Comparison of ENCODE assay signal across 1 cellular context in the genomic region with DNA sequence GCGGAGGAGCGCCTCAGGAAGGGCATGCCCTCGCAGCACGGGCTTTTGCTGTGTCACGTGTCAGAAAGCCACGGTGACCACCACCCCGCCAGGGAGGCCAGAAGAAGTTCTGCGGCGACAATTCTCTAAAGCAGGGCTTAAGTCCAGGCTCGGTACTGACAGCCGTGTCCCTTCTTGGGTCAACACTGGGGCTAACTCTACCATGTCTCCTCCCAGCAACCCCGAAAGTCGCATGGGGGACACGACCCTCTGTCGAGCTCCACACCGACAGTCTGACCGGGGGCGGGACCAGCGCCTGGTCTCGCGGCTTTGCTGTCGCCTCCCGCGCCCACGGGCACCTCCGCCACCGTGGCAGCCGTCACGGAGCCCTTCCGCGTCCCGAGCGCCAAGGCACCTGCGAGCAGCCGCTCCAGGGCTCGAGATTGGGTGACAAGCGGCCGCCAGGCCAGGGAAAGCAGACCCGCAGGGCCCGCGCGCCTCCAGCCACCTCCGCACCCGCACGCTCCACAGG.
A peak's percentile ranks its signal among the peaks of the same experiment; 100 is the strongest.
TF ChIP-seq lines count a peak whose summit lies in the region.

No MANE protein-coding gene starts in this region.

TF ChIP-seq in HepG2, 621 proteins besides CTCF, POLR2A, EP300 and RAD21 (continued from another document and continues in another):
- TF ChIP-seq, protein P1, sequence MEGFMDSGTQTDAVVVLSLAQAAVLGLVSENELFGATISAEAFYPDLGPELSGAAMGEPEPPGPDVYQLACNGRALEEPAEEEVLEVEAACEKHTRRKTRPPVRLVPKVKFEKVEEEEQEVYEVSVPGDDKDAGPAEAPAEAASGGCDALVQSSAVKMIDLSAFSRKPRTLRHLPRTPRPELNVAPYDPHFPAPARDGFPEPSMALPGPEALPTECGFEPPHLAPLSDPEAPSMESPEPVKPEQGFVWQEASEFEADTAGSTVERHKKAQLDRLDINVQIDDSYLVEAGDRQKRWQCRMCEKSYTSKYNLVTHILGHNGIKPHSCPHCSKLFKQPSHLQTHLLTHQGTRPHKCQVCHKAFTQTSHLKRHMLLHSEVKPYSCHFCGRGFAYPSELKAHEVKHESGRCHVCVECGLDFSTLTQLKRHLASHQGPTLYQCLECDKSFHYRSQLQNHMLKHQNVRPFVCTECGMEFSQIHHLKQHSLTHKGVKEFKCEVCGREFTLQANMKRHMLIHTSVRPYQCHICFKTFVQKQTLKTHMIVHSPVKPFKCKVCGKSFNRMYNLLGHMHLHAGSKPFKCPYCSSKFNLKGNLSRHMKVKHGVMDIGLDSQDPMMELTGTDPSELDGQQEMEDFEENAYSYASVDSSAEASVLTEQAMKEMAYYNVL (CRISPR knock-in tag; IDR thresholded peaks at IDR 0.05; ENCODE audit: borderline replicate concordance) = no peak
- no peak for TF ChIP-seq ZNF326 (CRISPR knock-in tag; IDR thresholded peaks at IDR 0.05; ENCODE audit: borderline replicate concordance)
- TF ChIP-seq ZNF543 (CRISPR knock-in tag; IDR thresholded peaks at IDR 0.05) = peak; percentile 85; the same call in 1 of the 2 replicates
- TF ChIP-seq ZNF672 (CRISPR knock-in tag; IDR thresholded peaks at IDR 0.05) = no peak
- TF ChIP-seq, protein P2, sequence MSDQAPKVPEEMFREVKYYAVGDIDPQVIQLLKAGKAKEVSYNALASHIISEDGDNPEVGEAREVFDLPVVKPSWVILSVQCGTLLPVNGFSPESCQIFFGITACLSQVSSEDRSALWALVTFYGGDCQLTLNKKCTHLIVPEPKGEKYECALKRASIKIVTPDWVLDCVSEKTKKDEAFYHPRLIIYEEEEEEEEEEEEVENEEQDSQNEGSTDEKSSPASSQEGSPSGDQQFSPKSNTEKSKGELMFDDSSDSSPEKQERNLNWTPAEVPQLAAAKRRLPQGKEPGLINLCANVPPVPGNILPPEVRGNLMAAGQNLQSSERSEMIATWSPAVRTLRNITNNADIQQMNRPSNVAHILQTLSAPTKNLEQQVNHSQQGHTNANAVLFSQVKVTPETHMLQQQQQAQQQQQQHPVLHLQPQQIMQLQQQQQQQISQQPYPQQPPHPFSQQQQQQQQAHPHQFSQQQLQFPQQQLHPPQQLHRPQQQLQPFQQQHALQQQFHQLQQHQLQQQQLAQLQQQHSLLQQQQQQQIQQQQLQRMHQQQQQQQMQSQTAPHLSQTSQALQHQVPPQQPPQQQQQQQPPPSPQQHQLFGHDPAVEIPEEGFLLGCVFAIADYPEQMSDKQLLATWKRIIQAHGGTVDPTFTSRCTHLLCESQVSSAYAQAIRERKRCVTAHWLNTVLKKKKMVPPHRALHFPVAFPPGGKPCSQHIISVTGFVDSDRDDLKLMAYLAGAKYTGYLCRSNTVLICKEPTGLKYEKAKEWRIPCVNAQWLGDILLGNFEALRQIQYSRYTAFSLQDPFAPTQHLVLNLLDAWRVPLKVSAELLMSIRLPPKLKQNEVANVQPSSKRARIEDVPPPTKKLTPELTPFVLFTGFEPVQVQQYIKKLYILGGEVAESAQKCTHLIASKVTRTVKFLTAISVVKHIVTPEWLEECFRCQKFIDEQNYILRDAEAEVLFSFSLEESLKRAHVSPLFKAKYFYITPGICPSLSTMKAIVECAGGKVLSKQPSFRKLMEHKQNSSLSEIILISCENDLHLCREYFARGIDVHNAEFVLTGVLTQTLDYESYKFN (CRISPR knock-in tag; conservative IDR thresholded peaks at IDR 0.05) = no peak
- TF ChIP-seq ZBTB3 (CRISPR knock-in tag; IDR thresholded peaks at IDR 0.05; ENCODE audit: borderline replicate concordance, low read depth) = peak; percentile 22; the same call in 1 of the 2 replicates
- no peak for TF ChIP-seq NPAS2 (CRISPR knock-in tag; IDR thresholded peaks at IDR 0.05; ENCODE audit: borderline replicate concordance)
- no peak for TF ChIP-seq ZNF674 (CRISPR knock-in tag; IDR thresholded peaks at IDR 0.05; ENCODE audit: low read depth)
- TF ChIP-seq, protein P3, sequence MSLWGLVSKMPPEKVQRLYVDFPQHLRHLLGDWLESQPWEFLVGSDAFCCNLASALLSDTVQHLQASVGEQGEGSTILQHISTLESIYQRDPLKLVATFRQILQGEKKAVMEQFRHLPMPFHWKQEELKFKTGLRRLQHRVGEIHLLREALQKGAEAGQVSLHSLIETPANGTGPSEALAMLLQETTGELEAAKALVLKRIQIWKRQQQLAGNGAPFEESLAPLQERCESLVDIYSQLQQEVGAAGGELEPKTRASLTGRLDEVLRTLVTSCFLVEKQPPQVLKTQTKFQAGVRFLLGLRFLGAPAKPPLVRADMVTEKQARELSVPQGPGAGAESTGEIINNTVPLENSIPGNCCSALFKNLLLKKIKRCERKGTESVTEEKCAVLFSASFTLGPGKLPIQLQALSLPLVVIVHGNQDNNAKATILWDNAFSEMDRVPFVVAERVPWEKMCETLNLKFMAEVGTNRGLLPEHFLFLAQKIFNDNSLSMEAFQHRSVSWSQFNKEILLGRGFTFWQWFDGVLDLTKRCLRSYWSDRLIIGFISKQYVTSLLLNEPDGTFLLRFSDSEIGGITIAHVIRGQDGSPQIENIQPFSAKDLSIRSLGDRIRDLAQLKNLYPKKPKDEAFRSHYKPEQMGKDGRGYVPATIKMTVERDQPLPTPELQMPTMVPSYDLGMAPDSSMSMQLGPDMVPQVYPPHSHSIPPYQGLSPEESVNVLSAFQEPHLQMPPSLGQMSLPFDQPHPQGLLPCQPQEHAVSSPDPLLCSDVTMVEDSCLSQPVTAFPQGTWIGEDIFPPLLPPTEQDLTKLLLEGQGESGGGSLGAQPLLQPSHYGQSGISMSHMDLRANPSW (CRISPR knock-in tag; IDR thresholded peaks at IDR 0.05; ENCODE audit: borderline replicate concordance) = no peak
- TF ChIP-seq ZBTB20 (CRISPR knock-in tag; IDR thresholded peaks at IDR 0.05; ENCODE audit: borderline replicate concordance, low read depth) = peak; percentile 12; the same call in 1 of the 2 replicates
- TF ChIP-seq HNRNPH1 (optimal IDR thresholded peaks at IDR 0.05; ENCODE audit: low read depth, low read length) = no peak
- TF ChIP-seq ZSCAN12 (CRISPR knock-in tag; IDR thresholded peaks at IDR 0.05) = no peak
- no peak; the same call in 1 of the 2 replicates for TF ChIP-seq GPN1 (CRISPR knock-in tag; IDR thresholded peaks at IDR 0.05; ENCODE audit: borderline replicate concordance)
- TF ChIP-seq, protein P4, sequence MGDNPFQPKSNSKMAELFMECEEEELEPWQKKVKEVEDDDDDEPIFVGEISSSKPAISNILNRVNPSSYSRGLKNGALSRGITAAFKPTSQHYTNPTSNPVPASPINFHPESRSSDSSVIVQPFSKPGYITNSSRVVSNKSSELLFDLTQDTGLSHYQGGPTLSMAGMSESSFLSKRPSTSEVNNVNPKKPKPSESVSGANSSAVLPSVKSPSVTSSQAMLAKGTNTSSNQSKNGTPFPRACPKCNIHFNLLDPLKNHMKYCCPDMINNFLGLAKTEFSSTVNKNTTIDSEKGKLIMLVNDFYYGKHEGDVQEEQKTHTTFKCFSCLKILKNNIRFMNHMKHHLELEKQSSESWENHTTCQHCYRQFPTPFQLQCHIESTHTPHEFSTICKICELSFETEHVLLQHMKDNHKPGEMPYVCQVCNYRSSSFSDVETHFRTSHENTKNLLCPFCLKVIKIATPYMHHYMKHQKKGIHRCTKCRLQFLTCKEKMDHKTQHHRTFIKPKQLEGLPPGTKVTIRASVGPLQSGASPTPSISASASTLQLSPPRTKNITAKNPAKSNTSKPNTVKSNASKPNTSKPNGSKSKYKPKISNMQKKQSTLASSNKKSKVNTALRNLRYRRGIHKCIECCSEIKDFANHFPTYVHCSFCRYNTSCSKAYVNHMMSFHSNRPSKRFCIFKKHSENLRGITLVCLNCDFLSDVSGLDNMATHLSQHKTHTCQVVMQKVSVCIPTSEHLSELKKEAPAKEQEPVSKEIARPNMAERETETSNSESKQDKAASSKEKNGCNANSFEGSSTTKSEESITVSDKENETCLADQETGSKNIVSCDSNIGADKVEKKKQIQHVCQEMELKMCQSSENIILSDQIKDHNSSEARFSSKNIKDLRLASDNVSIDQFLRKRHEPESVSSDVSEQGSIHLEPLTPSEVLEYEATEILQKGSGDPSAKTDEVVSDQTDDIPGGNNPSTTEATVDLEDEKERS (CRISPR knock-in tag; IDR thresholded peaks at IDR 0.05) = no peak
- TF ChIP-seq ZNF883 (CRISPR knock-in tag; IDR thresholded peaks at IDR 0.05; ENCODE audit: not compliant biosample characterization) = no peak
- TF ChIP-seq TBX3 (IDR thresholded peaks at IDR 0.05; ENCODE audit: borderline replicate concordance) = no peak
- TF ChIP-seq ZNF205 (CRISPR knock-in tag; IDR thresholded peaks at IDR 0.05) = no peak
- no peak for TF ChIP-seq TBL1XR1 (IDR thresholded peaks at IDR 0.05; ENCODE audit: borderline replicate concordance, low read length, partially characterized antibody)
- TF ChIP-seq ZNF260 (CRISPR knock-in tag; IDR thresholded peaks at IDR 0.05; ENCODE audit: borderline replicate concordance, low read depth) = no peak
- TF ChIP-seq, protein P5, sequence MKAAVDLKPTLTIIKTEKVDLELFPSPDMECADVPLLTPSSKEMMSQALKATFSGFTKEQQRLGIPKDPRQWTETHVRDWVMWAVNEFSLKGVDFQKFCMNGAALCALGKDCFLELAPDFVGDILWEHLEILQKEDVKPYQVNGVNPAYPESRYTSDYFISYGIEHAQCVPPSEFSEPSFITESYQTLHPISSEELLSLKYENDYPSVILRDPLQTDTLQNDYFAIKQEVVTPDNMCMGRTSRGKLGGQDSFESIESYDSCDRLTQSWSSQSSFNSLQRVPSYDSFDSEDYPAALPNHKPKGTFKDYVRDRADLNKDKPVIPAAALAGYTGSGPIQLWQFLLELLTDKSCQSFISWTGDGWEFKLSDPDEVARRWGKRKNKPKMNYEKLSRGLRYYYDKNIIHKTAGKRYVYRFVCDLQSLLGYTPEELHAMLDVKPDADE (CRISPR knock-in tag; IDR thresholded peaks at IDR 0.05) = peak; percentile 2; the same call in 1 of the 2 replicates
- TF ChIP-seq, protein P6, sequence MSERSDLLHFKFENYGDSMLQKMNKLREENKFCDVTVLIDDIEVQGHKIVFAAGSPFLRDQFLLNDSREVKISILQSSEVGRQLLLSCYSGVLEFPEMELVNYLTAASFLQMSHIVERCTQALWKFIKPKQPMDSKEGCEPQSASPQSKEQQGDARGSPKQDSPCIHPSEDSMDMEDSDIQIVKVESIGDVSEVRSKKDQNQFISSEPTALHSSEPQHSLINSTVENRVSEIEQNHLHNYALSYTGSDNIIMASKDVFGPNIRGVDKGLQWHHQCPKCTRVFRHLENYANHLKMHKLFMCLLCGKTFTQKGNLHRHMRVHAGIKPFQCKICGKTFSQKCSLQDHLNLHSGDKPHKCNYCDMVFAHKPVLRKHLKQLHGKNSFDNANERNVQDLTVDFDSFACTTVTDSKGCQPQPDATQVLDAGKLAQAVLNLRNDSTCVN (CRISPR knock-in tag; IDR thresholded peaks at IDR 0.05; ENCODE audit: borderline replicate concordance) = no peak
- no peak for TF ChIP-seq RXRB (CRISPR knock-in tag; IDR thresholded peaks at IDR 0.05; ENCODE audit: borderline replicate concordance)
- TF ChIP-seq, protein P7, sequence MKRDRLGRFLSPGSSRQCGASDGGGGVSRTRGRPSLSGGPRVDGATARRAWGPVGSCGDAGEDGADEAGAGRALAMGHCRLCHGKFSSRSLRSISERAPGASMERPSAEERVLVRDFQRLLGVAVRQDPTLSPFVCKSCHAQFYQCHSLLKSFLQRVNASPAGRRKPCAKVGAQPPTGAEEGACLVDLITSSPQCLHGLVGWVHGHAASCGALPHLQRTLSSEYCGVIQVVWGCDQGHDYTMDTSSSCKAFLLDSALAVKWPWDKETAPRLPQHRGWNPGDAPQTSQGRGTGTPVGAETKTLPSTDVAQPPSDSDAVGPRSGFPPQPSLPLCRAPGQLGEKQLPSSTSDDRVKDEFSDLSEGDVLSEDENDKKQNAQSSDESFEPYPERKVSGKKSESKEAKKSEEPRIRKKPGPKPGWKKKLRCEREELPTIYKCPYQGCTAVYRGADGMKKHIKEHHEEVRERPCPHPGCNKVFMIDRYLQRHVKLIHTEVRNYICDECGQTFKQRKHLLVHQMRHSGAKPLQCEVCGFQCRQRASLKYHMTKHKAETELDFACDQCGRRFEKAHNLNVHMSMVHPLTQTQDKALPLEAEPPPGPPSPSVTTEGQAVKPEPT (CRISPR knock-in tag; IDR thresholded peaks at IDR 0.05; ENCODE audit: low read depth) = peak; percentile 42; the same call in 1 of the 2 replicates
- TF ChIP-seq, protein P8, sequence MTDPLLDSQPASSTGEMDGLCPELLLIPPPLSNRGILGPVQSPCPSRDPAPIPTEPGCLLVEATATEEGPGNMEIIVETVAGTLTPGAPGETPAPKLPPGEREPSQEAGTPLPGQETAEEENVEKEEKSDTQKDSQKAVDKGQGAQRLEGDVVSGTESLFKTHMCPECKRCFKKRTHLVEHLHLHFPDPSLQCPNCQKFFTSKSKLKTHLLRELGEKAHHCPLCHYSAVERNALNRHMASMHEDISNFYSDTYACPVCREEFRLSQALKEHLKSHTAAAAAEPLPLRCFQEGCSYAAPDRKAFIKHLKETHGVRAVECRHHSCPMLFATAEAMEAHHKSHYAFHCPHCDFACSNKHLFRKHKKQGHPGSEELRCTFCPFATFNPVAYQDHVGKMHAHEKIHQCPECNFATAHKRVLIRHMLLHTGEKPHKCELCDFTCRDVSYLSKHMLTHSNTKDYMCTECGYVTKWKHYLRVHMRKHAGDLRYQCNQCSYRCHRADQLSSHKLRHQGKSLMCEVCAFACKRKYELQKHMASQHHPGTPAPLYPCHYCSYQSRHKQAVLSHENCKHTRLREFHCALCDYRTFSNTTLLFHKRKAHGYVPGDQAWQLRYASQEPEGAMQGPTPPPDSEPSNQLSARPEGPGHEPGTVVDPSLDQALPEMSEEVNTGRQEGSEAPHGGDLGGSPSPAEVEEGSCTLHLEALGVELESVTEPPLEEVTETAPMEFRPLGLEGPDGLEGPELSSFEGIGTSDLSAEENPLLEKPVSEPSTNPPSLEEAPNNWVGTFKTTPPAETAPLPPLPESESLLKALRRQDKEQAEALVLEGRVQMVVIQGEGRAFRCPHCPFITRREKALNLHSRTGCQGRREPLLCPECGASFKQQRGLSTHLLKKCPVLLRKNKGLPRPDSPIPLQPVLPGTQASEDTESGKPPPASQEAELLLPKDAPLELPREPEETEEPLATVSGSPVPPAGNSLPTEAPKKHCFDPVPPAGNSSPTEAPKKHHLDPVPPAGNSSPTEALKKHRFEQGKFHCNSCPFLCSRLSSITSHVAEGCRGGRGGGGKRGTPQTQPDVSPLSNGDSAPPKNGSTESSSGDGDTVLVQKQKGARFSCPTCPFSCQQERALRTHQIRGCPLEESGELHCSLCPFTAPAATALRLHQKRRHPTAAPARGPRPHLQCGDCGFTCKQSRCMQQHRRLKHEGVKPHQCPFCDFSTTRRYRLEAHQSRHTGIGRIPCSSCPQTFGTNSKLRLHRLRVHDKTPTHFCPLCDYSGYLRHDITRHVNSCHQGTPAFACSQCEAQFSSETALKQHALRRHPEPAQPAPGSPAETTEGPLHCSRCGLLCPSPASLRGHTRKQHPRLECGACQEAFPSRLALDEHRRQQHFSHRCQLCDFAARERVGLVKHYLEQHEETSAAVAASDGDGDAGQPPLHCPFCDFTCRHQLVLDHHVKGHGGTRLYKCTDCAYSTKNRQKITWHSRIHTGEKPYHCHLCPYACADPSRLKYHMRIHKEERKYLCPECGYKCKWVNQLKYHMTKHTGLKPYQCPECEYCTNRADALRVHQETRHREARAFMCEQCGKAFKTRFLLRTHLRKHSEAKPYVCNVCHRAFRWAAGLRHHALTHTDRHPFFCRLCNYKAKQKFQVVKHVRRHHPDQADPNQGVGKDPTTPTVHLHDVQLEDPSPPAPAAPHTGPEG (CRISPR knock-in tag; IDR thresholded peaks at IDR 0.05) = no peak
- 0 out of 2 replicates have a peak, but pooled peaks have one; percentile 45 for TF ChIP-seq ZNF557 (CRISPR knock-in tag; IDR thresholded peaks at IDR 0.05)
- TF ChIP-seq ZNF124 (CRISPR knock-in tag; IDR thresholded peaks at IDR 0.05) = no peak
- no peak for TF ChIP-seq ZNF232 (CRISPR knock-in tag; IDR thresholded peaks at IDR 0.05; ENCODE audit: borderline replicate concordance)
- TF ChIP-seq ZFP62 (CRISPR knock-in tag; IDR thresholded peaks at IDR 0.05) = no peak
- no peak; the same call in 1 of the 2 replicates for TF ChIP-seq HOXA9 (CRISPR knock-in tag; IDR thresholded peaks at IDR 0.05; ENCODE audit: borderline replicate concordance)
- TF ChIP-seq ZNF251 (CRISPR knock-in tag; IDR thresholded peaks at IDR 0.05) = peak; percentile 77; the same call in 1 of the 2 replicates
- no peak for TF ChIP-seq ZEB1 (IDR thresholded peaks at IDR 0.05; ENCODE audit: insufficient replicate concordance, low read depth)
